In the genomic region with DNA sequence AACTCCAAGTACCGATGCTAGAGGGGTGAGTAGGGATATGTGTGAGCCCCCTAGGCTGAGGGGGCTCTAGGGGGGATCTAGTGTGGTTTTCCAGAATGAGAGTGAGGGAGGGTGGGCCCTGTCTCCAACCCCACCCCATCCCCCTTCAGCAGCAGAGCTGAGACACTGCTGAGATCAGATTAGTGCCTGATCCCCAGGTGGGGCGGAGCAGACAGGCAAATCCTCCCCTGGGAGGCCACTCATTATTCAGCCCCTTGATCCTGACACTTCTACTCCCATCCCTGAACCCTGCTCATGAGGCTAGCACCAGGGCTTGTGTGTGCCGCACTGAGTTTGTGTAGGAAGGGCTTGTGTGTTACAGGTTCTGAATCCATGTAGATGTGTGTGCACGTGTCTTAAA, we compare ENCODE assay signal across 25 cellular contexts. TPM values are rescaled to one million over a fixed set of nuclear protein-coding genes. Genes with fewer than 3 reads are reported as not detected.
DNase-seq lines count a peak whose midpoint lies in the region; ATAC-seq, FAIRE-seq and TF ChIP-seq lines count a peak whose summit lies in the region.
"Had no signal": no experiment of that assay in that cellular context is flagged by ENCODE, and none has a peak within 500 bp of the region (broad histone marks: within the 10 kb centered on the region; RNA-seq: fewer than 3 reads in every experiment).

No MANE protein-coding gene starts in this region.

- H3K27me3 ChIP-seq in K562 (ENCODE audit: control insufficient read depth in 2 of 2, insufficient read depth in 2 of 2, low read length in 2 of 2) (no peaks in the 10 kb centered on the region), tibial artery (peaks cover 0 to 45% of the 10 kb centered on the region in 2 donors)
- H3K27me3 ChIP-seq: BLaER1 treated with 17β-estradiol and CSF1 and Interleukin-3, amounts not matched to agents 10 nM and 100 nM; Peyer's patch; uterus had no signal

- H3K4me3 ChIP-seq in K562: no peak overlapping the region
- H3K4me3 ChIP-seq in tibial artery: no peak overlapping the region
- H3K4me3 ChIP-seq: BLaER1 treated with 17β-estradiol and CSF1 and Interleukin-3, amounts not matched to agents 10 nM and 100 nM; coronary artery; Peyer's patch; SK-N-MC; uterus had no signal

- POLR2A ChIA-PET in K562 (lab: Yijun Ruan, JAX): interaction anchor here (0.6 to 1.3 kb wide), 7 partner anchors 8 to 278 kb away, joined by 3 to 6 read pairs (median 3); no protein-coding TSS in a partner anchor

- TF ChIP-seq EP300 in K562 (IDR thresholded peaks at IDR 0.05; ENCODE audit: low read length): no peak

- H3K9me3 Mint-ChIP-seq in nephron: peaks cover 6% of the 10 kb centered on the region
- no peaks in the 10 kb centered on the region for H3K9me3 Mint-ChIP-seq in effector memory CD8-positive, alpha-beta T cell

- DNase-seq in 8988T (peak; percentile 7), NCI-H2171 (lab: John Stamatoyannopoulos, UW) (peak; percentile 49), K562 (ENCODE audit: extremely low read depth in 1 of 4, low spot score in 3 of 4) (peak; percentile 55 to 61 (median 60)), DMS53 (lab: John Stamatoyannopoulos, UW) (no peak), tibial artery (no peak)
- no peak for DNase-seq in effector memory CD8-positive, alpha-beta T cell
- no peak for DNase-seq in stimulated activated CD4-positive, alpha-beta T cell treated with anti-CD3 and anti-CD28 coated beads, Interleukin-2, amount 100 ng/mL, for 24 hours
- DNase-seq: ACHN; activated naive CD4-positive, alpha-beta T cell treated with anti-CD3 and anti-CD28 coated beads, Interleukin-2, amount 10 ng/mL, durations not matched to agents 7 days and 5 days; activated T-cell treated with anti-CD3 and anti-CD28 coated beads, Interleukin-2, amount 50 U/mL, for 4 hours; HFFc6; NK-92 treated with Interleukin-12 subunit alpha and Interleukin-12 subunit beta, amount 100 ng/mL, for 24 hours; Peyer's patch; stimulated activated CD4-positive, alpha-beta T cell treated with anti-CD3 and anti-CD28 coated beads, Interleukin-12 subunit alpha, Interleukin-12 subunit beta, amount 100 ng/mL, for 4 hours; stimulated activated CD8-positive, alpha-beta memory T cell treated with anti-CD3 and anti-CD28 coated beads, Interleukin-4, amount 100 ng/mL, for 48 hours; uterus had no signal

- H3K4me1 ChIP-seq in K562 (replicated peaks in 1 of 2; ENCODE audit: control insufficient read depth in 2 of 2, insufficient read depth in 2 of 2, low read length in 2 of 2) (peaks cover 20 to 46% of the 10 kb centered on the region in 2 experiments; a peak in 4 of 5 replicates), tibial artery (peaks cover 0 to 7% (median 4%) of the 10 kb centered on the region in 4 donors)
- H3K4me1 ChIP-seq: Peyer's patch, uterus had no signal

- peaks cover 4% of the 10 kb centered on the region for H3K9me1 ChIP-seq in K562 (ENCODE audit: control insufficient read depth, insufficient read depth, low read length)

- WGBS in K562 (ENCODE audit: insufficient coverage, low coverage, missing lambda C conversion rate): 22% methylated on average over 4 of the region's 4 CpGs

- H4K20me1 ChIP-seq in K562 (replicated peaks; ENCODE audit: control insufficient read depth, insufficient read depth, low read length): no peaks in the 10 kb centered on the region
- H4K20me1 ChIP-seq: BLaER1 treated with 17β-estradiol and CSF1 and Interleukin-3, amounts not matched to agents 10 nM and 100 nM had no signal

- no peak overlapping the region for H3K27ac ChIP-seq in K562 (ENCODE audit: extremely low read depth, low read depth, low read length)
- H3K27ac ChIP-seq in tibial artery: no peak overlapping the region
- H3K27ac ChIP-seq: BLaER1 treated with 17β-estradiol and CSF1 and Interleukin-3, amounts not matched to agents 10 nM and 100 nM; coronary artery; Peyer's patch; SK-N-MC; uterus had no signal

- H3K9ac ChIP-seq in K562 (ENCODE audit: insufficient read depth in 1 of 2, low read depth in 2 of 2, low read length in 2 of 2): peak overlapping the region in 1 of 2 experiments; percentile 2; a peak in 1 of 4 replicates
- H3K9ac ChIP-seq: BLaER1 treated with 17β-estradiol and CSF1 and Interleukin-3, amounts not matched to agents 10 nM and 100 nM had no signal

- BruUV-seq in K562 (replicated peaks; lab: Mats Ljungman, UMichigan): no TSS peak

- no peaks in the 10 kb centered on the region for H3K36me3 Mint-ChIP-seq in nephron (ENCODE audit: low read depth)
- H3K36me3 Mint-ChIP-seq in effector memory CD8-positive, alpha-beta T cell (ENCODE audit: insufficient read depth): no peaks in the 10 kb centered on the region
- H3K36me3 Mint-ChIP-seq: activated naive CD4-positive, alpha-beta T cell treated with anti-CD3 and anti-CD28 coated beads, Interleukin-2, amount 10 ng/mL, durations not matched to agents 7 days and 5 days had no signal

- peaks cover 42% of the 10 kb centered on the region for H3K4me1 Mint-ChIP-seq in nephron
- peaks cover 0 to under 1% of the 10 kb centered on the region in 2 donors for H3K4me1 Mint-ChIP-seq in effector memory CD8-positive, alpha-beta T cell (ENCODE audit: low read depth in 2 of 2)
- H3K4me1 Mint-ChIP-seq: activated naive CD4-positive, alpha-beta T cell treated with anti-CD3 and anti-CD28 coated beads, Interleukin-2, amount 10 ng/mL, durations not matched to agents 7 days and 5 days had no signal

- FAIRE-seq in K562 (lab: Jason Lieb, UNC): peak; percentile 76
- FAIRE-seq: HepG2 had no signal

- peak overlapping the region; percentile 8; the same call in 1 of the 2 replicates for H3K4me2 ChIP-seq in K562 (ENCODE audit: insufficient read depth, low read length)
- H3K4me2 ChIP-seq: BLaER1 treated with 17β-estradiol and CSF1 and Interleukin-3, amounts not matched to agents 10 nM and 100 nM had no signal

- H3K27me3 Mint-ChIP-seq in nephron (ENCODE audit: low read depth): peaks cover 11% of the 10 kb centered on the region
- peaks cover 0 to 47% of the 10 kb centered on the region in 2 donors for H3K27me3 Mint-ChIP-seq in effector memory CD8-positive, alpha-beta T cell

- H3K9me3 ChIP-seq in K562 (replicated peaks; ENCODE audit: control insufficient read depth, insufficient read depth, low read depth, low read length): no peaks in the 10 kb centered on the region
- peaks cover 0 to 3% (median 0%) of the 10 kb centered on the region in 3 donors for H3K9me3 ChIP-seq in tibial artery
- H3K9me3 ChIP-seq: Peyer's patch, uterus had no signal

- no peak for TF ChIP-seq RAD21 in K562 (CRISPR knock-in tag; conservative IDR thresholded peaks at IDR 0.05 in 1 of 2, IDR thresholded peaks at IDR 0.05 in 1 of 2)

- no peak for TF ChIP-seq POLR2A in K562 (conservative IDR thresholded peaks at IDR 0.05)

- no peaks in the 10 kb centered on the region for H3K79me2 ChIP-seq in K562 (ENCODE audit: control insufficient read depth, insufficient read depth, low read length)

- intact Hi-C loops in K562 (cut with micrococcal nuclease) (no loop called here), tibial artery (cut with DNase I; ENCODE audit: low total_unique reads) (no loop called here)

- ATAC-seq in K562: peak; percentile 58
- no peak for ATAC-seq in effector memory CD8-positive, alpha-beta T cell (replicated peaks)
- ATAC-seq: activated CD4-positive, CD25-positive, alpha-beta regulatory T cell treated with anti-CD3 and anti-CD28 coated beads, Interleukin-2, amount 50 U/mL, for 24 hours; activated T-cell treated with anti-CD3 and anti-CD28 coated beads, Interleukin-2, amount 50 U/mL, for 4 hours; HepG2 had no signal

- H3K36me3 ChIP-seq in K562 (ENCODE audit: control insufficient read depth, insufficient read depth, low read length) (no peaks in the 10 kb centered on the region), tibial artery (no peaks in the 10 kb centered on the region)
- H3K36me3 ChIP-seq: BLaER1 treated with 17β-estradiol and CSF1 and Interleukin-3, amounts not matched to agents 10 nM and 100 nM; Peyer's patch; uterus had no signal

- H3K4me3 Mint-ChIP-seq in nephron: peak overlapping the region in 2 of 3 experiments; percentile 4 to 69
- H3K4me3 Mint-ChIP-seq in effector memory CD8-positive, alpha-beta T cell: no peak overlapping the region
- H3K4me3 Mint-ChIP-seq: activated naive CD4-positive, alpha-beta T cell treated with anti-CD3 and anti-CD28 coated beads, Interleukin-2, amount 10 ng/mL, durations not matched to agents 7 days and 5 days; activated T-cell treated with anti-CD3 and anti-CD28 coated beads, Interleukin-2, amount 50 U/mL, for 4 hours; HFFc6 had no signal

- H3K27ac Mint-ChIP-seq in nephron: peak overlapping the region in 2 of 3 experiments; percentile 15 to 46
- H3K27ac Mint-ChIP-seq in effector memory CD8-positive, alpha-beta T cell: peak overlapping the region in 1 of 2 donors; percentile 69
- H3K27ac Mint-ChIP-seq: activated naive CD4-positive, alpha-beta T cell treated with anti-CD3 and anti-CD28 coated beads, Interleukin-2, amount 10 ng/mL, durations not matched to agents 7 days and 5 days; HFFc6 had no signal

- in situ Hi-C loops in K562 (cut with MboI): no loop called here

- CTCF ChIA-PET in K562 (lab: Yijun Ruan, JAX; ENCODE audit: low intra/inter-chr PET ratio): interaction anchor here (0.6 to 1.2 kb wide), 2 partner anchors 54 to 264 kb away, joined by 3 to 7 read pairs; partner anchors contain the start of gene SMIM29

- H2AFZ ChIP-seq in K562 (ENCODE audit: low read depth, low read length): 0 out of 2 replicates have a peak overlapping the region, but pooled peaks have one; percentile 4

- TF ChIP-seq CTCF in K562 (IDR thresholded peaks at IDR 0.05 in 2 of 3, conservative IDR thresholded peaks at IDR 0.05 in 1 of 3; ENCODE audit: insufficient read depth in 2 of 3, low read depth in 1 of 3, low read length in 3 of 3) (no peak), nephron (IDR thresholded peaks at IDR 0.05; ENCODE audit: unreplicated experiment in 3 of 3) (no peak), tibial artery (IDR thresholded peaks at IDR 0.05) (no peak)

RNA-seq across cellular contexts. Expression of gene SPDEF, which starts 42.5 kb away (rescaled TPM):
- total RNA-seq in K562 (2011; cell fraction: chromatin; rRNA removed; ENCODE audit: low replicate concordance): not detected in 2 replicates
- total RNA-seq in K562 (2011; cell fraction: nucleolus; rRNA removed): 0.13 TPM in 1 of 2 replicates, not detected in the other
- total RNA-seq in K562 (2011; cell fraction: nucleoplasm; rRNA removed): 0.29 TPM in 1 of 2 replicates, not detected in the other
- 0.08 TPM in 1 of 2 replicates, not detected in the other for total RNA-seq in K562 (2014; rRNA removed)
- not detected in 2 replicates for total RNA-seq in K562 (2014; rRNA removed; fragmentation: Illumina TruSeq; extraction: Trizol)
- 0.11 and 0.15 TPM in 2 replicates for total RNA-seq in K562 (2015; rRNA removed; fragmentation: Illumina TruSeq; extraction: Trizol)
- total RNA-seq in K562 (2021): 0.11 and 0.16 TPM in 2 replicates
- 0.04 and 0.08 TPM in 2 replicates for polyA plus RNA-seq in K562 (2011; rRNA removed)
- 0.13 and 0.16 TPM in 2 replicates for polyA plus RNA-seq in K562 (2011; cell fraction: cytosol; rRNA removed)
- 0.23 and 0.35 TPM in 2 replicates for polyA plus RNA-seq in K562 (2011; cell fraction: nucleus; rRNA removed)
- 0.05 TPM in 1 of 2 replicates, not detected in the other for polyA plus RNA-seq in K562 (2012)
- polyA plus RNA-seq in K562 (2014; fragmentation: Illumina TruSeq; extraction: Trizol): 0.10 TPM in 1 of 2 replicates, not detected in the other
- not detected for polyA plus RNA-seq in K562 (2014; fragmentation: Nextera tagmentation; extraction: Ambion mirVana)
- 0.08 and 0.12 TPM in 2 replicates for polyA plus RNA-seq in K562 (2014; rRNA removed)
- not detected in 2 replicates for polyA minus RNA-seq in K562 (2011; rRNA and poly(A)+ RNA removed)
- not detected in 2 replicates for polyA minus RNA-seq in K562 (2011; cell fraction: cytosol; rRNA and poly(A)+ RNA removed)
- polyA minus RNA-seq in K562 (2011; cell fraction: nucleus; rRNA and poly(A)+ RNA removed): not detected in 2 replicates
- total RNA-seq: G401; HepG2; HFFc6; renal cortical epithelial cell; T-helper 2 cell treated with Interferon-gamma antibody and Interleukin-4, amounts not matched to agents 100 ng/mL and 5 ng/mL, for 36 hours had no signal
- polyA plus RNA-seq: HepG2 had no signal

RNA-seq across cellular contexts. Expression of gene PACSIN1, which starts 47.8 kb away (rescaled TPM):
- total RNA-seq in K562 (2011; cell fraction: chromatin; rRNA removed; ENCODE audit: low replicate concordance): 1.5 and 2.1 TPM in 2 replicates
- 1.2 and 1.3 TPM in 2 replicates for total RNA-seq in K562 (2011; cell fraction: nucleolus; rRNA removed)
- 0.99 and 1.1 TPM in 2 replicates for total RNA-seq in K562 (2011; cell fraction: nucleoplasm; rRNA removed)
- total RNA-seq in K562 (2014; rRNA removed) (0.41 and 0.45 TPM in 2 replicates), K562 (2014; rRNA removed; fragmentation: Illumina TruSeq; extraction: Trizol) (0.10 and 0.29 TPM in 2 replicates), K562 (2015; rRNA removed; fragmentation: Illumina TruSeq; extraction: Trizol) (0.22 and 0.23 TPM in 2 replicates), K562 (2021) (0.98 and 1.7 TPM in 2 replicates)
- polyA plus RNA-seq in K562 (2011; rRNA removed) (1.1 and 1.4 TPM in 2 replicates), K562 (2014; fragmentation: Illumina TruSeq; extraction: Trizol) (0.79 and 1.4 TPM in 2 replicates), K562 (2014; fragmentation: Nextera tagmentation; extraction: Ambion mirVana) (under 1 TPM; 0.01 to 0.03 TPM), K562 (2014; rRNA removed) (0.98 and 1.2 TPM in 2 replicates)
- polyA plus RNA-seq in K562 (2011; cell fraction: cytosol; rRNA removed): 1.2 and 1.6 TPM in 2 replicates
- 2.2 and 3.4 TPM in 2 replicates for polyA plus RNA-seq in K562 (2011; cell fraction: nucleus; rRNA removed)
- polyA plus RNA-seq in K562 (2012): 0.90 and 1.2 TPM in 2 replicates
- 0.98 and 1.1 TPM in 2 replicates for polyA minus RNA-seq in K562 (2011; rRNA and poly(A)+ RNA removed)
- polyA minus RNA-seq in K562 (2011; cell fraction: cytosol; rRNA and poly(A)+ RNA removed): 0.95 and 1.7 TPM in 2 replicates
- 0.67 and 1.9 TPM in 2 replicates for polyA minus RNA-seq in K562 (2011; cell fraction: nucleus; rRNA and poly(A)+ RNA removed)
- total RNA-seq: G401, HepG2, HFFc6 had no signal
- polyA plus RNA-seq: HepG2 had no signal

Comparison
In these comparisons a context has a peak if more than half of its experiments do, and no peak if none do; other contexts are left out.
1. DNase-seq: peak in 8988T (single experiment), NCI-H2171 (single experiment) and K562 (4 of 4); none in effector memory CD8-positive, alpha-beta T cell (0 of 3), stimulated activated CD4-positive, alpha-beta T cell treated with anti-CD3 and anti-CD28 coated beads, Interleukin-2, amount 100 ng/mL, for 24 hours (0 of 2), DMS53 (single experiment) and tibial artery (0 of 2).
2. H3K4me3 Mint-ChIP-seq: peak in nephron (2 of 3); none in effector memory CD8-positive, alpha-beta T cell (0 of 2).